Comparison of ENCODE assay signal across 31 cellular contexts in genomic region chr9:132723809-132724208, GRCh38.
"Had no signal": no experiment of that assay in that cellular context is flagged by ENCODE, and none has a peak within 500 bp of the region (broad histone marks: within the 10 kb centered on the region; RNA-seq: fewer than 3 reads in every experiment).

No MANE protein-coding gene starts in this region.

- ATAC-seq: activated CD4-positive, alpha-beta T cell treated with anti-CD3 and anti-CD28 coated beads for 36 hours; activated CD4-positive, CD25-positive, alpha-beta regulatory T cell treated with anti-CD3 and anti-CD28 coated beads, Interleukin-2, amount 50 U/mL, for 24 hours; activated CD8-positive, alpha-beta memory T cell treated with anti-CD3 and anti-CD28 coated beads, Interleukin-2, amount 10 ng/mL, durations not matched to agents 7 days and 5 days; activated CD8-positive, alpha-beta T cell treated with anti-CD3 and anti-CD28 coated beads, Interleukin-2, amount 10 ng/mL, durations not matched to agents 7 days and 5 days; activated naive CD8-positive, alpha-beta T cell treated with anti-CD3 and anti-CD28 coated beads, Interleukin-2, amount 50 U/mL, for 24 hours; WTC11 had no signal

- H3K36me3 ChIP-seq: ascending aorta, cardiac muscle cell, WERI-Rb-1 had no signal

- H3K9me3 ChIP-seq: ascending aorta had no signal

- H3K27ac ChIP-seq: ascending aorta, cardiac muscle cell, WERI-Rb-1 had no signal

- DNase-seq: activated CD4-positive, alpha-beta memory T cell treated with anti-CD3 and anti-CD28 coated beads, Interleukin-2, amount 10 ng/mL, durations not matched to agents 7 days and 5 days; activated CD4-positive, alpha-beta T cell treated with anti-CD3 and anti-CD28 coated beads for 1 hour; activated CD4-positive, alpha-beta T cell treated with anti-CD3 and anti-CD28 coated beads for 36 hours; activated CD4-positive, alpha-beta T cell treated with anti-CD3 and anti-CD28 coated beads for 48 hours; activated CD4-positive, alpha-beta T cell treated with anti-CD3 and anti-CD28 coated beads, Interleukin-2, amount 10 ng/mL, durations not matched to agents 7 days and 5 days; activated CD4-positive, alpha-beta T cell treated with anti-CD3 and anti-CD28 coated beads, Interleukin-2, amount 50 U/mL, for 48 hours; activated CD4-positive, CD25-positive, alpha-beta regulatory T cell; activated CD8-positive, alpha-beta memory T cell treated with anti-CD3 and anti-CD28 coated beads for 24 hours; activated CD8-positive, alpha-beta memory T cell treated with anti-CD3 and anti-CD28 coated beads, Interleukin-2, amount 10 ng/mL, durations not matched to agents 7 days and 5 days; activated CD8-positive, alpha-beta memory T cell treated with anti-CD3 and anti-CD28 coated beads, Interleukin-2, amount 50 U/mL, for 48 hours; activated CD8-positive, alpha-beta T cell treated with anti-CD3 and anti-CD28 coated beads, Interleukin-2, amount 10 ng/mL, durations not matched to agents 7 days and 5 days; activated effector memory CD4-positive, alpha-beta T cell treated with Interleukin-2 at 50 U/mL for 16 hours; activated gamma-delta T cell; activated naive CD4-positive, alpha-beta T cell treated with anti-CD3 and anti-CD28 coated beads, Interleukin-2, amount 10 ng/mL, durations not matched to agents 7 days and 5 days; activated naive CD4-positive, alpha-beta T cell treated with Interleukin-2 at 50 U/mL for 16 hours; activated naive CD8-positive, alpha-beta T cell treated with anti-CD3 and anti-CD28 coated beads, Interleukin-2, amount 10 ng/mL, durations not matched to agents 7 days and 5 days; activated naive CD8-positive, alpha-beta T cell treated with anti-CD3 and anti-CD28 coated beads, Interleukin-2, amount 50 U/mL, for 24 hours; activated T-cell treated with anti-CD3 and anti-CD28 coated beads, Interleukin-2, amount 50 U/mL, for 24 hours; activated T-cell treated with anti-CD3 and anti-CD28 coated beads, Interleukin-2, amount 50 U/mL, for 48 hours; amygdala; anterior cingulate cortex; central memory CD4-positive, alpha-beta T cell; T-helper 1 cell; T-helper 2 cell; T-helper 9 cell; WERI-Rb-1 had no signal

- H3K4me1 ChIP-seq: ascending aorta had no signal

- H3K4me3 ChIP-seq: ascending aorta, cardiac muscle cell had no signal

- H3K27me3 ChIP-seq: ascending aorta had no signal

- FAIRE-seq: bronchial epithelial cell had no signal
